ENCODE assay signal across 17 cellular contexts in genomic region chr2:39660612-39661196, GRCh38. TPM values are rescaled to one million over a fixed set of nuclear protein-coding genes. Genes with fewer than 3 reads are reported as not detected.
"Had no signal": no experiment of that assay in that cellular context is flagged by ENCODE, and none has a peak within 500 bp of the region (broad histone marks: within the 10 kb centered on the region; RNA-seq: fewer than 3 reads in every experiment).

No MANE protein-coding gene starts in this region.

- H3K4me3 ChIP-seq: colonic mucosa, hepatocyte, skin epidermis had no signal

- DNase-seq: activated CD4-positive, alpha-beta T cell treated with anti-CD3 and anti-CD28 coated beads, Interleukin-2, amount 50 U/mL, for 1 hour; activated naive CD4-positive, alpha-beta T cell treated with anti-CD3 and anti-CD28 coated beads, Interleukin-2, amount 10 ng/mL, durations not matched to agents 7 days and 5 days; activated T-cell treated with anti-CD3 and anti-CD28 coated beads for 4 hours; caudate nucleus; colonic mucosa; effector CD4-positive, alpha-beta T cell; kidney glomerular epithelial cell; naive B cell; posterior cingulate gyrus; substantia nigra had no signal

- H3K9me3 Mint-ChIP-seq: activated naive CD4-positive, alpha-beta T cell treated with anti-CD3 and anti-CD28 coated beads, Interleukin-2, amount 10 ng/mL, durations not matched to agents 7 days and 5 days; activated T-helper 2 cell treated with anti-CD3 and anti-CD28 coated beads, Interferon-gamma antibody, Interleukin-2, Interleukin-4, amounts not matched to agents 10 μg/mL and 5 μg/mL and 100 μg/mL, durations not matched to agents 14 hours and 24 hours and 36 hours; mesothelial cell of epicardium; stimulated activated effector memory CD8-positive, alpha-beta T cell treated with anti-CD3 and anti-CD28 coated beads, Interleukin-12 subunit alpha, Interleukin-12 subunit beta, amount 100 ng/mL, for 72 hours; T-helper 2 cell treated with Interferon-gamma antibody and Interleukin-4, amounts not matched to agents 5 μg/mL and 100 μg/mL, for 36 hours had no signal

- H3K36me3 Mint-ChIP-seq: activated naive CD4-positive, alpha-beta T cell treated with anti-CD3 and anti-CD28 coated beads, Interleukin-2, amount 10 ng/mL, durations not matched to agents 7 days and 5 days; mesothelial cell of epicardium; stimulated activated effector memory CD8-positive, alpha-beta T cell treated with anti-CD3 and anti-CD28 coated beads, Interleukin-12 subunit alpha, Interleukin-12 subunit beta, amount 100 ng/mL, for 72 hours had no signal

- ATAC-seq: stimulated activated effector memory CD8-positive, alpha-beta T cell treated with anti-CD3 and anti-CD28 coated beads, Interleukin-12 subunit alpha, Interleukin-12 subunit beta, amount 100 ng/mL, for 72 hours had no signal

- H3K4me2 ChIP-seq: hepatocyte had no signal

- H2AFZ ChIP-seq: hepatocyte had no signal

- H3K36me3 ChIP-seq: colonic mucosa had no signal

- H3K4me3 Mint-ChIP-seq: activated naive CD4-positive, alpha-beta T cell treated with anti-CD3 and anti-CD28 coated beads, Interleukin-2, amount 10 ng/mL, durations not matched to agents 7 days and 5 days; mesothelial cell of epicardium; naive B cell; stimulated activated effector memory CD8-positive, alpha-beta T cell treated with anti-CD3 and anti-CD28 coated beads, Interleukin-12 subunit alpha, Interleukin-12 subunit beta, amount 100 ng/mL, for 72 hours; T-helper 2 cell treated with Interferon-gamma antibody and Interleukin-4, amounts not matched to agents 5 μg/mL and 100 μg/mL, for 36 hours had no signal

- H3K9me3 ChIP-seq: colonic mucosa had no signal

- H3K4me1 Mint-ChIP-seq: stimulated activated effector memory CD8-positive, alpha-beta T cell treated with anti-CD3 and anti-CD28 coated beads, Interleukin-12 subunit alpha, Interleukin-12 subunit beta, amount 100 ng/mL, for 72 hours had no signal

- H3K27ac ChIP-seq: colonic mucosa, hepatocyte, skin epidermis had no signal

- H3K27ac Mint-ChIP-seq: activated naive CD4-positive, alpha-beta T cell treated with anti-CD3 and anti-CD28 coated beads, Interleukin-2, amount 10 ng/mL, durations not matched to agents 7 days and 5 days; activated T-helper 2 cell treated with anti-CD3 and anti-CD28 coated beads, Interferon-gamma antibody, Interleukin-2, Interleukin-4, amounts not matched to agents 10 μg/mL and 5 μg/mL and 100 μg/mL, durations not matched to agents 14 hours and 24 hours and 36 hours; mesothelial cell of epicardium; naive B cell; stimulated activated effector memory CD8-positive, alpha-beta T cell treated with anti-CD3 and anti-CD28 coated beads, Interleukin-12 subunit alpha, Interleukin-12 subunit beta, amount 100 ng/mL, for 72 hours; T-helper 2 cell treated with Interferon-gamma antibody and Interleukin-4, amounts not matched to agents 5 μg/mL and 100 μg/mL, for 36 hours had no signal

- H3K4me1 ChIP-seq: colonic mucosa had no signal

- H3K79me2 ChIP-seq: hepatocyte had no signal

RNA-seq across cellular contexts. Expression of gene TMEM178A, which starts 5.0 kb away (rescaled TPM):
- total RNA-seq: activated CD8-positive, alpha-beta memory T cell treated with anti-CD3 and anti-CD28 coated beads for 36 hours had no signal
